30 cellular contexts compared by ENCODE assay signal in the genomic region with DNA sequence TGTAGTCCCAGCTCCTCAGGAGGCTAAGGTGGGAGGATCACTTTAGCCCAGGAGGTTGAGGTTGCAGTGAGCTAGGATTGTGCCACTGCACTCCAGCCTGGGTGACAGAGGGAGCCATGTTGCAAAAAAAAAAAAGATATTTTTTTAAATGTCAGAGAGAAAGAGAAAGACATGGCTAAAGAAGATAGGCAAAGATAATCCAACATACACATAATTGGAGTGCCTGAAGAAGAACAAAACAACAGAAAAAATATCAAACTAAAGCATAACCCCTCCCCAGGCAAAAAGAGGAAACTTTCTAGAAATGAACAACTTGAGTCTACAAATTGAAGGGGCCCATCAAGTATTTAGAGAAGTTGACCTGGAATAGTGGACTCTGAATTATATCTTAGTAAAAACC. TPM values are rescaled to one million over a fixed set of nuclear protein-coding genes. Genes with fewer than 3 reads are reported as not detected.
"Had no signal": no experiment of that assay in that cellular context is flagged by ENCODE, and none has a peak within 500 bp of the region (broad histone marks: within the 10 kb centered on the region; RNA-seq: fewer than 3 reads in every experiment).

No MANE protein-coding gene starts in this region.

- H3K36me3 ChIP-seq: adrenal gland, esophagus squamous epithelium had no signal

- DNase-seq: activated CD4-positive, alpha-beta memory T cell treated with anti-CD3 and anti-CD28 coated beads for 36 hours; activated CD4-positive, alpha-beta T cell treated with anti-CD3 and anti-CD28 coated beads for 36 hours; activated CD4-positive, alpha-beta T cell treated with anti-CD3 and anti-CD28 coated beads, Interleukin-2, amount 10 ng/mL, durations not matched to agents 24 days and 14 days; activated CD4-positive, CD25-positive, alpha-beta regulatory T cell; activated CD4-positive, CD25-positive, alpha-beta regulatory T cell treated with anti-CD3 and anti-CD28 coated beads, Interleukin-2, amount 50 U/mL, for 72 hours; activated CD8-positive, alpha-beta memory T cell treated with anti-CD3 and anti-CD28 coated beads, Interleukin-2, amount 10 ng/mL, durations not matched to agents 7 days and 5 days; activated CD8-positive, alpha-beta memory T cell treated with anti-CD3 and anti-CD28 coated beads, Interleukin-2, amount 50 U/mL, for 4 hours; activated CD8-positive, alpha-beta T cell treated with anti-CD3 and anti-CD28 coated beads, Interleukin-2, amount 10 ng/mL, durations not matched to agents 7 days and 5 days; activated naive CD4-positive, alpha-beta T cell treated with anti-CD3 and anti-CD28 coated beads for 36 hours; activated naive CD8-positive, alpha-beta T cell treated with anti-CD3 and anti-CD28 coated beads for 36 hours; activated naive CD8-positive, alpha-beta T cell treated with anti-CD3 and anti-CD28 coated beads, Interleukin-2, amount 50 U/mL, for 24 hours; activated T-cell treated with anti-CD3 and anti-CD28 coated beads, Interleukin-2, amount 50 U/mL, for 1 hour; activated T-cell treated with anti-CD3 and anti-CD28 coated beads, Interleukin-2, amount 50 U/mL, for 48 hours; adrenal gland; amygdala; body of pancreas; caudate nucleus; cortex of kidney; dermis blood vessel endothelial cell; effector CD4-positive, alpha-beta T cell; effector memory CD8-positive, alpha-beta T cell; esophagus squamous epithelium; foreskin fibroblast; T-helper 1 cell; T-helper 17 cell; T1000 had no signal

- H3K27ac ChIP-seq: adrenal gland, body of pancreas, esophagus squamous epithelium had no signal

- H3K4me3 ChIP-seq: adrenal gland, body of pancreas, esophagus squamous epithelium had no signal

RNA-seq across cellular contexts. Expression of a gene that starts 14.0 kb away (rescaled TPM):
- total RNA-seq: activated CD4-positive, alpha-beta T cell treated with anti-CD3 and anti-CD28 coated beads, Interleukin-2, amount 10 ng/mL, durations not matched to agents 24 days and 14 days; activated CD8-positive, alpha-beta memory T cell treated with anti-CD3 and anti-CD28 coated beads, Interleukin-2, amount 10 ng/mL, durations not matched to agents 7 days and 5 days; activated CD8-positive, alpha-beta T cell treated with anti-CD3 and anti-CD28 coated beads, Interleukin-2, amount 10 ng/mL, durations not matched to agents 7 days and 5 days; activated T-helper 1 cell treated with anti-CD3 and anti-CD28 coated beads, Interleukin-12 subunit alpha, Interleukin-12 subunit beta, Interleukin-2, Interleukin-4 antibody, amounts not matched to agents 30 ng/mL and 10 ng/mL and 1 ng/mL, durations not matched to agents 14 hours and 24 hours and 36 hours; activated T-helper 2 cell treated with anti-CD3 and anti-CD28 coated beads, Interferon-gamma antibody, Interleukin-2, Interleukin-4, amounts not matched to agents 10 μg/mL and 5 μg/mL and 100 μg/mL, durations not matched to agents 14 hours and 24 hours and 36 hours; adrenal gland; aorta; dermis blood vessel endothelial cell; esophagus squamous epithelium; T-helper 17 cell had no signal
- polyA plus RNA-seq: adrenal gland, aorta, fibroblast of lung had no signal
